ENCODE assay signal across 17 cellular contexts in the genomic region with DNA sequence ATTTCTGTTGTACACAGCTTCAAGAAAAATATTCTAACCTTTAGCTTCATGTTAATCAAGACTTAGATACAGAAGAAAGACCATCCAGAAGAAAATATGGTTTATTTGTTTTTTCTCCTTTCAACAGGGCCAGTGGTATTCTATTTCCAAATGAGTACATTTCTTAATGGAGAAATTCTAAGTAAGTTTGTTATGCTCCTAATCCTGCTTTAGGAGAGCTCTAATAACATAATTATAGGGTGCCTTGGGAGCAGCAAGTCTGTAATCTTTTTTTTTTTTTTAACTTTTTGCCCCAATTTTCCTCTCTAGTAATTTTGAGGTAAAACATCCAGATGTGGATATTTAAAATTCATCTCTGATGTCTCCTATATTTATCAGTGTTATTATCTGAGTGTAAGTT.
"Had no signal": no experiment of that assay in that cellular context is flagged by ENCODE, and none has a peak within 500 bp of the region (broad histone marks: within the 10 kb centered on the region; RNA-seq: fewer than 3 reads in every experiment).

No MANE protein-coding gene starts in this region.

- H3K9me3 ChIP-seq: esophagus squamous epithelium, pancreas had no signal

- ATAC-seq: left colon, left ventricle myocardium superior, pancreas, right cardiac atrium had no signal

- H3K9me3 Mint-ChIP-seq: nephron had no signal

- DNase-seq: dermis blood vessel endothelial cell; esophagus squamous epithelium; foreskin fibroblast; kidney; left colon; left ventricle myocardium superior; mesendoderm; occipital lobe; pancreas; right cardiac atrium; stimulated activated CD4-positive, alpha-beta T cell treated with anti-CD3 and anti-CD28 coated beads, Interleukin-2, amount 100 ng/mL, for 48 hours; stimulated activated naive CD4-positive, alpha-beta T cell treated with Interleukin-2 at 50 U/mL for 16 hours; trophoblast cell had no signal

- H3K27me3 Mint-ChIP-seq: progenitor cell of endocrine pancreas had no signal

- H3K27me3 ChIP-seq: esophagus squamous epithelium, pancreas had no signal

- H3K27ac ChIP-seq: esophagus squamous epithelium, pancreas had no signal

- H3K4me3 ChIP-seq: esophagus squamous epithelium, lung, pancreas, smooth muscle cell had no signal

- H3K27ac Mint-ChIP-seq: nephron, progenitor cell of endocrine pancreas had no signal

- H3K4me3 Mint-ChIP-seq: nephron had no signal

- H3K4me1 ChIP-seq: esophagus squamous epithelium had no signal

- H3K36me3 ChIP-seq: pancreas had no signal
